ENCODE assay signal across 1 cellular context in the genomic region with DNA sequence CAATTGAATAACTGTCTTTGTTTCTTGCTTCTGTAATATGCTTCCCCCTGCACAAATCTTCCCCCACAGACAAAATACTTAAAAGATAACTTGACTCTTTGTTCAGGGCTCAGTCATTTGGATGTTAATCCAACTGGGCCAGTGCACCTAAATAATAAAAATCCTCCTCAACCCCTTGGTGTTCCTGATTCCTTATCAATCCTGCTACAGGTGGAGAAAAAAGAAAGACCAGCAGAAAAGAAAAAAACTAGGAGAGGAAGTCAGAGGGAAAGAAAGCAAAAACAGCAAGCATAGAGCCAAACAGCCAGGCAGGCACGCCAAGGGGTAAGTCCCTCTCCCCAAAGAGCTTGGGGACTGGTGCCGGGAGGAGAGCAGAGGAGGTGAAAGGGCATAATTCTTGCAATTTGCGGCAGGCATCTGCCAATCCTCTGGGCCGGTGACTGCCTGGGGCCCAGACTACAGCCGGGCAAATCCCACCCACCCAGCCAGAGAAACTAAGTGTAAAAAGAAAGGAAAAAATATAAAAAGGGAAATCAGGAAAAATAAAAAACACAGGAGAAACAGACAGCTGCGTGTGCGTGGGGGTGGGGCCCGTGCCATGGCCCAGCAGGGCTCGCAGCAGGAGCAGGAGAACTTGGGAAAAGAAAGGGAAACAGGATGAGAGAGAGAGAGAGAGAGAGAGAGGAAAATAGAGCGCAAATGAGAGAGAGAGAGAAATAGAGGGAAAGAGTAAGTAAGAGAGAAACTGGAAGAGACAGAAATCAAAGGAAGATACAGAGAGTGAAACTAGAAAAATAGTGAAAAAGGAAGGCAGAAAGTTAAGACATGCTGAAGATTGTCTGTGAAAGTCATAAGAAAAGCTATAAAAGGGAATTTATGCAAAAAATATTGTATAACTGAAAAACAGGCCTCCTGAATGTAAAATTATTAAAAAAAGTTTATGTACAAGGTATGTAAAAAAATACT.
TF ChIP-seq lines count a peak whose summit lies in the region.

No MANE protein-coding gene starts in this region.

TF ChIP-seq in GM23338, 12 proteins besides CTCF, POLR2A, EP300 and RAD21 (continued from another document):
- TF ChIP-seq, protein P1, sequence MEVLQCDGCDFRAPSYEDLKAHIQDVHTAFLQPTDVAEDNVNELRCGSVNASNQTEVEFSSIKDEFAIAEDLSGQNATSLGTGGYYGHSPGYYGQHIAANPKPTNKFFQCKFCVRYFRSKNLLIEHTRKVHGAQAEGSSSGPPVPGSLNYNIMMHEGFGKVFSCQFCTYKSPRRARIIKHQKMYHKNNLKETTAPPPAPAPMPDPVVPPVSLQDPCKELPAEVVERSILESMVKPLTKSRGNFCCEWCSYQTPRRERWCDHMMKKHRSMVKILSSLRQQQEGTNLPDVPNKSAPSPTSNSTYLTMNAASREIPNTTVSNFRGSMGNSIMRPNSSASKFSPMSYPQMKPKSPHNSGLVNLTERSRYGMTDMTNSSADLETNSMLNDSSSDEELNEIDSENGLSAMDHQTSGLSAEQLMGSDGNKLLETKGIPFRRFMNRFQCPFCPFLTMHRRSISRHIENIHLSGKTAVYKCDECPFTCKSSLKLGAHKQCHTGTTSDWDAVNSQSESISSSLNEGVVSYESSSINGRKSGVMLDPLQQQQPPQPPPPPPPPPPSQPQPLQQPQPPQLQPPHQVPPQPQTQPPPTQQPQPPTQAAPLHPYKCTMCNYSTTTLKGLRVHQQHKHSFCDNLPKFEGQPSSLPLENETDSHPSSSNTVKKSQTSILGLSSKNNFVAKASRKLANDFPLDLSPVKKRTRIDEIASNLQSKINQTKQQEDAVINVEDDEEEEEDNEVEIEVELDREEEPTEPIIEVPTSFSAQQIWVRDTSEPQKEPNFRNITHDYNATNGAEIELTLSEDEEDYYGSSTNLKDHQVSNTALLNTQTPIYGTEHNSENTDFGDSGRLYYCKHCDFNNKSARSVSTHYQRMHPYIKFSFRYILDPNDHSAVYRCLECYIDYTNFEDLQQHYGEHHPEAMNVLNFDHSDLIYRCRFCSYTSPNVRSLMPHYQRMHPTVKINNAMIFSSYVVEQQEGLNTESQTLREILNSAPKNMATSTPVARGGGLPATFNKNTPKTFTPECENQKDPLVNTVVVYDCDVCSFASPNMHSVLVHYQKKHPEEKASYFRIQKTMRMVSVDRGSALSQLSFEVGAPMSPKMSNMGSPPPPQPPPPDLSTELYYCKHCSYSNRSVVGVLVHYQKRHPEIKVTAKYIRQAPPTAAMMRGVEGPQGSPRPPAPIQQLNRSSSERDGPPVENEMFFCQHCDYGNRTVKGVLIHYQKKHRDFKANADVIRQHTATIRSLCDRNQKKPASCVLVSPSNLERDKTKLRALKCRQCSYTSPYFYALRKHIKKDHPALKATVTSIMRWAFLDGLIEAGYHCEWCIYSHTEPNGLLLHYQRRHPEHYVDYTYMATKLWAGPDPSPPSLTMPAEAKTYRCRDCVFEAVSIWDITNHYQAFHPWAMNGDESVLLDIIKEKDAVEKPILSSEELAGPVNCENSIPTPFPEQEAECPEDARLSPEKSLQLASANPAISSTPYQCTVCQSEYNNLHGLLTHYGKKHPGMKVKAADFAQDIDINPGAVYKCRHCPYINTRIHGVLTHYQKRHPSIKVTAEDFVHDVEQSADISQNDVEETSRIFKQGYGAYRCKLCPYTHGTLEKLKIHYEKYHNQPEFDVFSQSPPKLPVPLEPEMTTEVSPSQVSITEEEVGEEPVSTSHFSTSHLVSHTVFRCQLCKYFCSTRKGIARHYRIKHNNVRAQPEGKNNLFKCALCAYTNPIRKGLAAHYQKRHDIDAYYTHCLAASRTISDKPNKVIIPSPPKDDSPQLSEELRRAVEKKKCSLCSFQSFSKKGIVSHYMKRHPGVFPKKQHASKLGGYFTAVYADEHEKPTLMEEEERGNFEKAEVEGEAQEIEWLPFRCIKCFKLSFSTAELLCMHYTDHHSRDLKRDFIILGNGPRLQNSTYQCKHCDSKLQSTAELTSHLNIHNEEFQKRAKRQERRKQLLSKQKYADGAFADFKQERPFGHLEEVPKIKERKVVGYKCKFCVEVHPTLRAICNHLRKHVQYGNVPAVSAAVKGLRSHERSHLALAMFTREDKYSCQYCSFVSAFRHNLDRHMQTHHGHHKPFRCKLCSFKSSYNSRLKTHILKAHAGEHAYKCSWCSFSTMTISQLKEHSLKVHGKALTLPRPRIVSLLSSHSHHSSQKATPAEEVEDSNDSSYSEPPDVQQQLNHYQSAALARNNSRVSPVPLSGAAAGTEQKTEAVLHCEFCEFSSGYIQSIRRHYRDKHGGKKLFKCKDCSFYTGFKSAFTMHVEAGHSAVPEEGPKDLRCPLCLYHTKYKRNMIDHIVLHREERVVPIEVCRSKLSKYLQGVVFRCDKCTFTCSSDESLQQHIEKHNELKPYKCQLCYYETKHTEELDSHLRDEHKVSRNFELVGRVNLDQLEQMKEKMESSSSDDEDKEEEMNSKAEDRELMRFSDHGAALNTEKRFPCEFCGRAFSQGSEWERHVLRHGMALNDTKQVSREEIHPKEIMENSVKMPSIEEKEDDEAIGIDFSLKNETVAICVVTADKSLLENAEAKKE (CRISPR knock-in tag; IDR thresholded peaks at IDR 0.05) = no peak
- TF ChIP-seq JUNB (IDR thresholded peaks at IDR 0.05; ENCODE audit: unreplicated experiment) (no peak), ETS1 (IDR thresholded peaks at IDR 0.05) (no peak), EZH2 (IDR thresholded peaks at IDR 0.05; ENCODE audit: low read depth, unreplicated experiment) (no peak)
TF ChIP-seq in GM23338: peak in this region for 0.
